8 cellular contexts compared by ENCODE assay signal in the genomic region with DNA sequence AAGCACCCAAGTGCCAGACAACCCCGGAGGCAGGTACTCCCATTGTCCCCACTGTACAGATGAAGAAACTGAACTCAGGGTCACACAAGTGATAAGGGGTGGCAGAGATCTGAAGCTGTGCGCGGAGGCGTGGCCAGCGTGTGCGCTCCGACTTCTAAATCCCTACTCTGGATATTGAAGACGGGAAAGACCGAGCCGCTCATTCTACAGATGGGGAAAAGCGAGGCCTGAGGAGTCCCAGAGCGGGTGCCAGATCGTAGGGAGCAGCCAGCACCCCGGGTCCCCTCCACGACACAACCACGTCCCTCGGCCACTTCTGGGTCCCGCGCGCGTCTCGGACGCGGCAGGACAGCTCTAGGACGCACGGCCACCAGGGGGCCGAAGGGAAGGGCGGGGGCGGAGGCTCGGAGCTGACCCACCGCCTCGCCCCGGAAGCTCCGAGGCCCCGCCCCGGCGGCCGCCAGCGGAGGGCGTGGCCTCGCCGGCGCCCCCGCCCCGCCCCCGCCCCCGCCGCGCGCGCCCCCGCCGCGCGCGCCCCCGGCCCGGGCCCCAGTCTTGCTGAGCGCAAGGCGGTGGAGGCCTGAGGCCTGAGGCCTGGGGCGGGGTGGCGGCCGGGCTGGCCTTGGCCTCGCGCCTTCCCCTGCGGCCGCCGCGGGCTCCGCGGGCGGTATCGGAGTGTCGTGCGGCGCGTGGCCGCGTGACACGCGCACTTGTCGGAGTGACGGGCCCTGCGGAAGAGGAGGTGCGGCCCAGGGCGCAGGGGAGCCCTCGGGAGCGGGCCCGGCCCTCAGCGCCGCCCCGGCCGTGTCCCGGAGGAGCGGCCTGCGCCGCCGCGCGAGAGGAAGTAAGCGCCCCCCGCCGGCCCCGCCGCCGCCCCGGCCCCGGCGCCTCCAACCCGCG. TPM values are rescaled to one million over a fixed set of nuclear protein-coding genes. Genes with fewer than 3 reads are reported as not detected.
DNase-seq lines count a peak whose midpoint lies in the region; ATAC-seq and TF ChIP-seq lines count a peak whose summit lies in the region.

Gene H6PD (plus strand): TSS at position 552 of the 900 bp plus-strand sequence. CDS start 10,161 bp downstream, outside the sequence.

- intact Hi-C loops in activated naive CD4-positive, alpha-beta T cell treated with anti-CD3 and anti-CD28 coated beads for 36 hours (cut with micrococcal nuclease), result loop anchor here (5.0 kb wide), 1 partner anchor 52 kb away; no protein-coding TSS in a partner anchor

- peak within 1 kb of the TSS; percentile 85 for H3K4me3 Mint-ChIP-seq in activated naive CD4-positive, alpha-beta T cell treated with anti-CD3 and anti-CD28 coated beads for 36 hours

- H3K36me3 ChIP-seq in DND-41 (ENCODE audit: insufficient read depth, low read length), result peaks cover 14% of the 10 kb centered on the region
- no peaks in the 10 kb centered on the region for H3K36me3 ChIP-seq in HUES6 (ENCODE audit: control insufficient read depth, insufficient read depth, low read length)

- peak within 1 kb of the TSS; percentile 91 for H3K4me2 ChIP-seq in DND-41 (ENCODE audit: insufficient read depth, low read length)

- peak within 1 kb of the TSS; percentile 97 for H2AFZ ChIP-seq in DND-41 (ENCODE audit: low read depth, low read length)

- H3K79me2 ChIP-seq in DND-41 (ENCODE audit: insufficient read depth, low read length), result peaks cover 39% of the 10 kb centered on the region

- ATAC-seq in DND-41 (ENCODE audit: insufficient read depth, low read depth) (peak; percentile 62), GM21381 (IDR thresholded peaks at IDR 0.05; ENCODE audit: unreplicated experiment) (peak; percentile 70), omental fat pad (ENCODE audit: low FRiP score) (peak; percentile 79)

- peak within 1 kb of the TSS; percentile 83 to 90; a peak in 3 of 4 replicates for H3K4me3 ChIP-seq in DND-41 (ENCODE audit: low read depth in 1 of 2, low read length in 2 of 2)
- H3K4me3 ChIP-seq in HUES6 (ENCODE audit: low read depth, low read length), result peak within 1 kb of the TSS; percentile 85

- no peaks in the 10 kb centered on the region for H3K9me3 Mint-ChIP-seq in activated naive CD4-positive, alpha-beta T cell treated with anti-CD3 and anti-CD28 coated beads for 36 hours

- TF ChIP-seq CTCF in DND-41 (IDR thresholded peaks at IDR 0.05; ENCODE audit: borderline replicate concordance, extremely low read depth, low read length, poor library complexity, severe bottlenecking) (peak; percentile 60), omental fat pad (IDR thresholded peaks at IDR 0.05) (peak in 2 of 3 donors; percentile 46 to 85)

- H3K27me3 ChIP-seq in DND-41 (ENCODE audit: insufficient read depth, low read length, poor library complexity), result no peaks in the 10 kb centered on the region
- no peaks in the 10 kb centered on the region for H3K27me3 ChIP-seq in HUES6 (ENCODE audit: control insufficient read depth, insufficient read depth, low read length)

- in situ Hi-C loops in SK-MEL-5 (cut with HindIII; ENCODE audit: low pct_unique_long_range_greater_than_20kb, low sequenced_read_pairs), result no loop called here

- H3K4me1 Mint-ChIP-seq in activated naive CD4-positive, alpha-beta T cell treated with anti-CD3 and anti-CD28 coated beads for 36 hours (ENCODE audit: low read depth), result peaks cover 35% of the 10 kb centered on the region

- CTCF ChIA-PET in activated naive CD4-positive, alpha-beta T cell treated with anti-CD3 and anti-CD28 coated beads for 36 hours (lab: Charles Lee), result interaction anchor here (1.4 kb wide), 2 partner anchors 10 to 221 kb away, joined by 5 to 6 read pairs; no protein-coding TSS in a partner anchor

- H3K27ac ChIP-seq in DND-41 (ENCODE audit: low read length) (peak within 1 kb of the TSS; percentile 98), HUES6 (ENCODE audit: low read depth, low read length) (peak within 1 kb of the TSS; percentile 65; the same call in 1 of the 2 replicates), temporal lobe (ENCODE audit: low read depth, low read length) (peak within 1 kb of the TSS; percentile 71)

- peak within 1 kb of the TSS; percentile 79 for H3K27ac Mint-ChIP-seq in activated naive CD4-positive, alpha-beta T cell treated with anti-CD3 and anti-CD28 coated beads for 36 hours

- no peaks in the 10 kb centered on the region for H3K36me3 Mint-ChIP-seq in activated naive CD4-positive, alpha-beta T cell treated with anti-CD3 and anti-CD28 coated beads for 36 hours (ENCODE audit: low read depth)

- H3K9me3 ChIP-seq in DND-41 (ENCODE audit: insufficient read depth, low read length, severe bottlenecking) (no peaks in the 10 kb centered on the region), HUES6 (ENCODE audit: control insufficient read depth, insufficient read depth, low read depth, low read length) (peaks cover 2% of the 10 kb centered on the region; the same call in 1 of the 2 replicates)

- H3K9ac ChIP-seq in DND-41 (ENCODE audit: low read depth, low read length) (peak within 1 kb of the TSS; percentile 94), HUES6 (ENCODE audit: low read length) (peak within 1 kb of the TSS; percentile 93)

- no peaks in the 10 kb centered on the region for H3K27me3 Mint-ChIP-seq in activated naive CD4-positive, alpha-beta T cell treated with anti-CD3 and anti-CD28 coated beads for 36 hours (ENCODE audit: low read depth)

- H4K20me1 ChIP-seq in DND-41 (ENCODE audit: insufficient read depth, low read length), result no peaks in the 10 kb centered on the region

- DNase-seq in DND-41 (peak; percentile 73), SK-MEL-5 (ENCODE audit: low read depth, low spot score) (peak; percentile 72), germinal center (ENCODE audit: low spot score) (peak; percentile 96), omental fat pad (ENCODE audit: low spot score) (peak; percentile 59)
- DNase-seq in activated naive CD4-positive, alpha-beta T cell treated with anti-CD3 and anti-CD28 coated beads for 36 hours, result peak; percentile 67

- H3K4me1 ChIP-seq in DND-41 (ENCODE audit: insufficient read depth, low read length) (peaks cover 47% of the 10 kb centered on the region), HUES6 (ENCODE audit: control insufficient read depth, insufficient read depth, low read length) (peaks cover 10% of the 10 kb centered on the region)

RNA-seq across cellular contexts. Expression of gene H6PD, which starts in this region (rescaled TPM):
- 9.8 and 10.4 TPM in 2 replicates for total RNA-seq in SK-MEL-5 (2014; rRNA removed; shearing (Covaris generic))
- polyA plus RNA-seq in SK-MEL-5 (2015; cell fraction: cytosol; rRNA removed), result 25.9 and 31.3 TPM in 2 replicates
- 24.6 and 27.5 TPM in 2 replicates for polyA plus RNA-seq in SK-MEL-5 (2015; cell fraction: nucleus; rRNA removed)
- total RNA-seq in activated naive CD4-positive, alpha-beta T cell treated with anti-CD3 and anti-CD28 coated beads for 36 hours, result 1 to 10 TPM; 7.8 to 8.3 TPM
- total RNA-seq in omental fat pad, result 100 to 1,000 TPM in 1 of 4 donors, 10 to 100 TPM in 3; 75.5 to 142 (median 82.7) TPM
- total RNA-seq in temporal lobe, result 6.4 TPM

Comparison
In these comparisons a context has a peak if more than half of its experiments do, and no peak if none do; other contexts are left out.
1. Peak in every context shown above with its lines: DNase-seq, ATAC-seq, H3K4me3 ChIP-seq and H3K27ac ChIP-seq.